ENCODE assay signal across 15 cellular contexts in the genomic region with DNA sequence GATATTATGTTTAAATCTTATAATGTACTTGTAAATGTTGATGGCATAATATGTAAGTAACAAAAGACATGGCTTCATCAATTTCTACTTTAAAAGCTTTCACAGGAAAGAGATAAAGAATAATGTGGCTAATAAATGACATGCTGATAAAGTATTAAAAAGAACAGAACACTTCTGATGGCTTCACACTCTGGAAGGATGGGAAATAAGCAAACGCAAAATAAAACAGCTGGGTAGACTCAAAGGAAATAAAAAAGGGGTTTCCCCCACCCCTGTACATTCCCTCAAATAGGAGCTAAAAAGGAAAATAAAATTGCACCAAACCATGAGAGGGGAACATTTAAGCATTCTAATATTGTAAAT. TPM values are rescaled to one million over a fixed set of nuclear protein-coding genes. Genes with fewer than 3 reads are reported as not detected.
DNase-seq lines count a peak whose midpoint lies in the region; ATAC-seq and TF ChIP-seq lines count a peak whose summit lies in the region.
"Had no signal": no experiment of that assay in that cellular context is flagged by ENCODE, and none has a peak within 500 bp of the region (broad histone marks: within the 10 kb centered on the region; RNA-seq: fewer than 3 reads in every experiment).

No MANE protein-coding gene starts in this region.

- ATAC-seq in heart left ventricle = no peak
- ATAC-seq in left ventricle myocardium superior = no peak
- ATAC-seq in upper lobe of left lung (ENCODE audit: low FRiP score in 2 of 2) = no peak
- ATAC-seq in GM21526 (IDR thresholded peaks at IDR 0.05; ENCODE audit: low FRiP score, unreplicated experiment) = no peak
- ATAC-seq: activated CD4-positive, alpha-beta T cell treated with anti-CD3 and anti-CD28 coated beads for 36 hours; naive thymus-derived CD4-positive, alpha-beta T cell had no signal

- intact Hi-C loops in heart left ventricle (cut with DNase I) (loop anchor here in 5 of 10 donors (1.0 to 2.0 kb wide), 5 partner anchors 25 to 73 kb away; partner anchors contain the start of genes DYRK1A (in 2 of the 5) and VPS26C (in 1 of the 5)), left ventricle myocardium superior (cut with micrococcal nuclease) (no loop called here)

- H3K27ac ChIP-seq in heart left ventricle (peak overlapping the region; percentile 76 to 87 (median 82)), mesodermal cell (ENCODE audit: low read depth, low read length, severe bottlenecking) (peak overlapping the region; percentile 98), upper lobe of left lung (peak overlapping the region; percentile 50 to 59 (median 52))
- H3K27ac ChIP-seq: colonic mucosa had no signal

- H3K4me1 ChIP-seq in heart left ventricle (peaks cover 0 to 24% (median 15%) of the 10 kb centered on the region in 12 donors), mesodermal cell (ENCODE audit: control insufficient read depth, insufficient read depth, low read length, poor library complexity, severe bottlenecking) (peaks cover 19% of the 10 kb centered on the region), upper lobe of left lung (peaks cover 0 to 15% (median 5%) of the 10 kb centered on the region in 4 donors)
- H3K4me1 ChIP-seq: colonic mucosa had no signal

- H3K36me3 ChIP-seq in heart left ventricle (no peaks in the 10 kb centered on the region), mesodermal cell (ENCODE audit: control insufficient read depth, insufficient read depth, low read length) (no peaks in the 10 kb centered on the region), upper lobe of left lung (no peaks in the 10 kb centered on the region)
- H3K36me3 ChIP-seq: colonic mucosa had no signal

- TF ChIP-seq CTCF in heart left ventricle (IDR thresholded peaks at IDR 0.05) (no peak), cardiac fibroblast (IDR thresholded peaks at IDR 0.05; ENCODE audit: low read depth, low read length) (no peak), upper lobe of left lung (IDR thresholded peaks at IDR 0.05) (no peak)

- H3K9me3 ChIP-seq in heart left ventricle = no peaks in the 10 kb centered on the region
- H3K9me3 ChIP-seq in mesodermal cell (ENCODE audit: control insufficient read depth, low read length) = no peaks in the 10 kb centered on the region
- H3K9me3 ChIP-seq in upper lobe of left lung = no peaks in the 10 kb centered on the region
- H3K9me3 ChIP-seq: colonic mucosa had no signal

- 6 to 25% (median 15%) methylated on average over 1 of the region's 1 CpG for WGBS in heart left ventricle, 4 donors
- WGBS in mesodermal cell (ENCODE audit: insufficient coverage in 2 of 2), 2 experiments = no CpG with 5 or more reads among the region's 1 CpG
- WGBS in upper lobe of left lung, 2 donors = 37 to 39% methylated on average over 1 of the region's 1 CpG

- H3K27me3 ChIP-seq in heart left ventricle (no peaks in the 10 kb centered on the region), upper lobe of left lung (no peaks in the 10 kb centered on the region)
- H3K27me3 ChIP-seq: colonic mucosa had no signal

- TF ChIP-seq POLR2A in heart left ventricle (IDR thresholded peaks at IDR 0.05) (no peak), upper lobe of left lung (IDR thresholded peaks at IDR 0.05) (no peak)

- DNase-seq in heart left ventricle = no peak
- no peak for DNase-seq in left ventricle myocardium superior
- DNase-seq in cardiac fibroblast (ENCODE audit: low read depth in 2 of 2) = peak; percentile 37 to 61
- DNase-seq in upper lobe of left lung = no peak
- DNase-seq in NCI-H1436 (lab: John Stamatoyannopoulos, UW) = no peak
- no peak for DNase-seq in cerebellar cortex (ENCODE audit: low spot score)
- DNase-seq: activated CD4-positive, alpha-beta T cell treated with anti-CD3 and anti-CD28 coated beads for 36 hours; Karpas-422; naive thymus-derived CD4-positive, alpha-beta T cell; NCI-H1694 treated with DMSO at 0.1 percent for 48 hours; NCI-H524; retina had no signal

- TF ChIP-seq EP300 in upper lobe of left lung (IDR thresholded peaks at IDR 0.05) = no peak

- peak overlapping the region in 2 of 12 donors; percentile 9 to 23 for H3K4me3 ChIP-seq in heart left ventricle
- no peak overlapping the region for H3K4me3 ChIP-seq in cardiac fibroblast (replicated peaks in 1 of 2; ENCODE audit: low read depth in 2 of 2, low read length in 2 of 2)
- no peak overlapping the region for H3K4me3 ChIP-seq in mesodermal cell (ENCODE audit: extremely low read depth, insufficient read depth, low read length, poor library complexity, severe bottlenecking)
- H3K4me3 ChIP-seq in upper lobe of left lung = no peak overlapping the region
- H3K4me3 ChIP-seq: colonic mucosa had no signal

RNA-seq across cellular contexts. Expression of gene DYRK1A, which starts 27.1 kb away (rescaled TPM):
- total RNA-seq in heart left ventricle (10 to 100 TPM; 59.3 to 96.6 (median 72.1) TPM), left ventricle myocardium superior (67.1 TPM), upper lobe of left lung (100 to 1,000 TPM in 1 of 6 donors, 10 to 100 TPM in 5; 64.1 to 116 (median 83.2) TPM)
- 10 to 100 TPM; 24.5 to 35.9 TPM for polyA plus RNA-seq in heart left ventricle
- 26.4 TPM for polyA plus RNA-seq in mesodermal cell (2013, experiment 1 of 2)
- polyA plus RNA-seq in mesodermal cell (2013, experiment 2 of 2) = 25.2 TPM

Comparison
In these comparisons a context has a peak if more than half of its experiments do, and no peak if none do; other contexts are left out.
1. DNase-seq: peak in cardiac fibroblast (2 of 2); none in heart left ventricle (0 of 5), left ventricle myocardium superior (single experiment), upper lobe of left lung (0 of 2), NCI-H1436 (single experiment) and cerebellar cortex (single experiment).
2. Peak in every context shown above with its lines, with median percentiles within 50 percentile points of each other: H3K27ac ChIP-seq.